ENCODE assay signal across 1 cellular context in the genomic region with DNA sequence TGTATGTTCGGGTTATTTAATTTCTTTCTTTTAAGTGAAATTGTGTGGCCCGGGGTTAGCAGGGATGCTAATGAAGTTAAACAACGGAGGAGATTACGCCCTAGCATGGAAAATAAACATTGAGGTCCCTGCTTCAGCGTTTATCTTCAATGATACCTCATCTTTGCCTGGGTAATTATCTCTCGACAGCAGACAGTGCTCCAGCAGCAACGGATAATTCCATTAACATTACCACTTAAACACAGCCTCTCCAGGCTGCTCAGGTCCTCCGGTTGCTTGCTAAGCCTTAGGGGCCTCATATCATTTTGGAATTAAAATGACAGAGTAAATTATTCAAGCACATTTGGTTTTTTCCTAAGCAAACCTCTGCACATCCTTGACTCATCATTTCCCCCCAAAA.
TF ChIP-seq lines count a peak whose summit lies in the region.

No MANE protein-coding gene starts in this region.

TF ChIP-seq in K562, 482 proteins besides CTCF, POLR2A, EP300 and RAD21 (continued from another document and continues in another):
- TF ChIP-seq NR2C2 (CRISPR knock-in tag; IDR thresholded peaks at IDR 0.05) (no peak), NR2C2 (tag; IDR thresholded peaks at IDR 0.05) (no peak), NCOA6 (IDR thresholded peaks at IDR 0.05) (no peak), ZNF766 (CRISPR knock-in tag; conservative IDR thresholded peaks at IDR 0.05) (no peak), STAT5A (IDR thresholded peaks at IDR 0.05; ENCODE audit: borderline replicate concordance, low read length) (peak; percentile 59; the same call in 1 of the 2 replicates), RBM39 (optimal IDR thresholded peaks at IDR 0.05; ENCODE audit: low read depth, low read length) (no peak), HDAC3 (IDR thresholded peaks at IDR 0.05; ENCODE audit: borderline replicate concordance, partially characterized antibody) (no peak), RNF2 (IDR thresholded peaks at IDR 0.05) (peak; percentile 57; the same call in 1 of the 2 replicates), ZNF699 (CRISPR knock-in tag; IDR thresholded peaks at IDR 0.05; ENCODE audit: insufficient replicate concordance) (no peak), TOE1 (IDR thresholded peaks at IDR 0.05; ENCODE audit: borderline replicate concordance) (no peak), TOE1 (CRISPR knock-in tag; IDR thresholded peaks at IDR 0.05; ENCODE audit: borderline replicate concordance, low read depth) (no peak), ZNF778 (CRISPR knock-in tag; IDR thresholded peaks at IDR 0.05) (no peak), ETS2 (tag; IDR thresholded peaks at IDR 0.05; ENCODE audit: borderline replicate concordance, poor library complexity, severe bottlenecking) (no peak), ZKSCAN1 (IDR thresholded peaks at IDR 0.05; ENCODE audit: low read depth, low read length) (no peak), MTA3 (IDR thresholded peaks at IDR 0.05; ENCODE audit: borderline replicate concordance) (peak; percentile 50; the same call in 1 of the 2 replicates), MCM2 (IDR thresholded peaks at IDR 0.05; ENCODE audit: low read depth) (no peak), NCOA2 (IDR thresholded peaks at IDR 0.05; ENCODE audit: partially characterized antibody in 2 of 2) (no peak), HDAC8 (tag; IDR thresholded peaks at IDR 0.05) (no peak), TAF9B (IDR thresholded peaks at IDR 0.05; ENCODE audit: partially characterized antibody) (no peak), HMGN3 (IDR thresholded peaks at IDR 0.05; ENCODE audit: borderline replicate concordance, extremely low read depth, insufficient read length, low read depth, low read length) (no peak), CHD2 (IDR thresholded peaks at IDR 0.05; ENCODE audit: low read depth, low read length) (no peak), CXXC5 (CRISPR knock-in tag; IDR thresholded peaks at IDR 0.05) (peak; percentile 29; the same call in 1 of the 2 replicates), ZNF354B (CRISPR knock-in tag; IDR thresholded peaks at IDR 0.05) (no peak), KAT7 (CRISPR knock-in tag; IDR thresholded peaks at IDR 0.05; ENCODE audit: borderline replicate concordance) (no peak), CHCHD3 (CRISPR knock-in tag; IDR thresholded peaks at IDR 0.05) (no peak), NFYB (IDR thresholded peaks at IDR 0.05; ENCODE audit: extremely low read depth, insufficient read length) (no peak), HDAC2 (IDR thresholded peaks at IDR 0.05) (no peak), BACH1 (tag; IDR thresholded peaks at IDR 0.05) (no peak; the same call in 1 of the 2 replicates), NCOA1 (IDR thresholded peaks at IDR 0.05; ENCODE audit: low read depth) (peak; percentile 57; the same call in 1 of the 2 replicates), ZNF143 (CRISPR knock-in tag; IDR thresholded peaks at IDR 0.05) (no peak), SNRNP70 (optimal IDR thresholded peaks at IDR 0.05; ENCODE audit: low read depth, low read length) (no peak), NUFIP1 (IDR thresholded peaks at IDR 0.05; ENCODE audit: partially characterized antibody) (no peak), KDM5B (IDR thresholded peaks at IDR 0.05; ENCODE audit: insufficient replicate concordance, low read depth, low read length) (no peak), CC2D1A (IDR thresholded peaks at IDR 0.05) (no peak), JUN (IDR thresholded peaks at IDR 0.05; ENCODE audit: borderline replicate concordance, low read depth, low read length) (no peak), JUN (CRISPR knock-in tag; IDR thresholded peaks at IDR 0.05; ENCODE audit: borderline replicate concordance) (no peak), KDM1A (IDR thresholded peaks at IDR 0.05) (no peak; a peak in 1 of 4 replicates), PHTF2 (CRISPR knock-in tag; IDR thresholded peaks at IDR 0.05) (no peak), MYNN (IDR thresholded peaks at IDR 0.05) (no peak), MYNN (CRISPR knock-in tag; IDR thresholded peaks at IDR 0.05) (no peak), RFX7 (CRISPR knock-in tag; IDR thresholded peaks at IDR 0.05) (no peak), TFAM (CRISPR knock-in tag; conservative IDR thresholded peaks at IDR 0.05) (no peak), ATF1 (CRISPR knock-in tag; IDR thresholded peaks at IDR 0.05) (no peak), ATF1 (tag; IDR thresholded peaks at IDR 0.05) (no peak), NFE2L1 (tag; IDR thresholded peaks at IDR 0.05; ENCODE audit: borderline replicate concordance, low read depth) (no peak), HNRNPL (IDR thresholded peaks at IDR 0.05; ENCODE audit: low read depth, low read length) (no peak), FOSL1 (tag; conservative IDR thresholded peaks at IDR 0.05) (peak; percentile 57)
- TF ChIP-seq, protein P1, sequence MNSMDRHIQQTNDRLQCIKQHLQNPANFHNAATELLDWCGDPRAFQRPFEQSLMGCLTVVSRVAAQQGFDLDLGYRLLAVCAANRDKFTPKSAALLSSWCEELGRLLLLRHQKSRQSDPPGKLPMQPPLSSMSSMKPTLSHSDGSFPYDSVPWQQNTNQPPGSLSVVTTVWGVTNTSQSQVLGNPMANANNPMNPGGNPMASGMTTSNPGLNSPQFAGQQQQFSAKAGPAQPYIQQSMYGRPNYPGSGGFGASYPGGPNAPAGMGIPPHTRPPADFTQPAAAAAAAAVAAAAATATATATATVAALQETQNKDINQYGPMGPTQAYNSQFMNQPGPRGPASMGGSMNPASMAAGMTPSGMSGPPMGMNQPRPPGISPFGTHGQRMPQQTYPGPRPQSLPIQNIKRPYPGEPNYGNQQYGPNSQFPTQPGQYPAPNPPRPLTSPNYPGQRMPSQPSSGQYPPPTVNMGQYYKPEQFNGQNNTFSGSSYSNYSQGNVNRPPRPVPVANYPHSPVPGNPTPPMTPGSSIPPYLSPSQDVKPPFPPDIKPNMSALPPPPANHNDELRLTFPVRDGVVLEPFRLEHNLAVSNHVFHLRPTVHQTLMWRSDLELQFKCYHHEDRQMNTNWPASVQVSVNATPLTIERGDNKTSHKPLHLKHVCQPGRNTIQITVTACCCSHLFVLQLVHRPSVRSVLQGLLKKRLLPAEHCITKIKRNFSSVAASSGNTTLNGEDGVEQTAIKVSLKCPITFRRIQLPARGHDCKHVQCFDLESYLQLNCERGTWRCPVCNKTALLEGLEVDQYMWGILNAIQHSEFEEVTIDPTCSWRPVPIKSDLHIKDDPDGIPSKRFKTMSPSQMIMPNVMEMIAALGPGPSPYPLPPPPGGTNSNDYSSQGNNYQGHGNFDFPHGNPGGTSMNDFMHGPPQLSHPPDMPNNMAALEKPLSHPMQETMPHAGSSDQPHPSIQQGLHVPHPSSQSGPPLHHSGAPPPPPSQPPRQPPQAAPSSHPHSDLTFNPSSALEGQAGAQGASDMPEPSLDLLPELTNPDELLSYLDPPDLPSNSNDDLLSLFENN (IDR thresholded peaks at IDR 0.05; ENCODE audit: low read depth in 2 of 2, low read length in 2 of 2) = no peak
- TF ChIP-seq, protein P2, sequence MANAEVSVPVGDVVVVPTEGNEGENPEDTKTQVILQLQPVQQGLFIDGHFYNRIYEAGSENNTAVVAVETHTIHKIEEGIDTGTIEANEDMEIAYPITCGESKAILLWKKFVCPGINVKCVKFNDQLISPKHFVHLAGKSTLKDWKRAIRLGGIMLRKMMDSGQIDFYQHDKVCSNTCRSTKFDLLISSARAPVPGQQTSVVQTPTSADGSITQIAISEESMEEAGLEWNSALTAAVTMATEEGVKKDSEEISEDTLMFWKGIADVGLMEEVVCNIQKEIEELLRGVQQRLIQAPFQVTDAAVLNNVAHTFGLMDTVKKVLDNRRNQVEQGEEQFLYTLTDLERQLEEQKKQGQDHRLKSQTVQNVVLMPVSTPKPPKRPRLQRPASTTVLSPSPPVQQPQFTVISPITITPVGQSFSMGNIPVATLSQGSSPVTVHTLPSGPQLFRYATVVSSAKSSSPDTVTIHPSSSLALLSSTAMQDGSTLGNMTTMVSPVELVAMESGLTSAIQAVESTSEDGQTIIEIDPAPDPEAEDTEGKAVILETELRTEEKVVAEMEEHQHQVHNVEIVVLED (CRISPR knock-in tag; IDR thresholded peaks at IDR 0.05) = no peak
- TF ChIP-seq, protein P3, sequence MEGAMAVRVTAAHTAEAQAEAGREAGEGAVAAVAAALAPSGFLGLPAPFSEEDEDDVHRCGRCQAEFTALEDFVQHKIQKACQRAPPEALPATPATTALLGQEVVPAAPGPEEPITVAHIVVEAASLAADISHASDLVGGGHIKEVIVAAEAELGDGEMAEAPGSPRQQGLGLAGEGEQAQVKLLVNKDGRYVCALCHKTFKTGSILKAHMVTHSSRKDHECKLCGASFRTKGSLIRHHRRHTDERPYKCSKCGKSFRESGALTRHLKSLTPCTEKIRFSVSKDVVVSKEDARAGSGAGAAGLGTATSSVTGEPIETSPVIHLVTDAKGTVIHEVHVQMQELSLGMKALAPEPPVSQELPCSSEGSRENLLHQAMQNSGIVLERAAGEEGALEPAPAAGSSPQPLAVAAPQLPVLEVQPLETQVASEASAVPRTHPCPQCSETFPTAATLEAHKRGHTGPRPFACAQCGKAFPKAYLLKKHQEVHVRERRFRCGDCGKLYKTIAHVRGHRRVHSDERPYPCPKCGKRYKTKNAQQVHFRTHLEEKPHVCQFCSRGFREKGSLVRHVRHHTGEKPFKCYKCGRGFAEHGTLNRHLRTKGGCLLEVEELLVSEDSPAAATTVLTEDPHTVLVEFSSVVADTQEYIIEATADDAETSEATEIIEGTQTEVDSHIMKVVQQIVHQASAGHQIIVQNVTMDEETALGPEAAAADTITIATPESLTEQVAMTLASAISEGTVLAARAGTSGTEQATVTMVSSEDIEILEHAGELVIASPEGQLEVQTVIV (CRISPR knock-in tag; IDR thresholded peaks at IDR 0.05; ENCODE audit: borderline replicate concordance) = no peak
- TF ChIP-seq, protein P4, sequence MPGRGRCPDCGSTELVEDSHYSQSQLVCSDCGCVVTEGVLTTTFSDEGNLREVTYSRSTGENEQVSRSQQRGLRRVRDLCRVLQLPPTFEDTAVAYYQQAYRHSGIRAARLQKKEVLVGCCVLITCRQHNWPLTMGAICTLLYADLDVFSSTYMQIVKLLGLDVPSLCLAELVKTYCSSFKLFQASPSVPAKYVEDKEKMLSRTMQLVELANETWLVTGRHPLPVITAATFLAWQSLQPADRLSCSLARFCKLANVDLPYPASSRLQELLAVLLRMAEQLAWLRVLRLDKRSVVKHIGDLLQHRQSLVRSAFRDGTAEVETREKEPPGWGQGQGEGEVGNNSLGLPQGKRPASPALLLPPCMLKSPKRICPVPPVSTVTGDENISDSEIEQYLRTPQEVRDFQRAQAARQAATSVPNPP (IDR thresholded peaks at IDR 0.05; ENCODE audit: borderline replicate concordance, insufficient read depth, insufficient read length) = no peak
- TF ChIP-seq, protein P5, sequence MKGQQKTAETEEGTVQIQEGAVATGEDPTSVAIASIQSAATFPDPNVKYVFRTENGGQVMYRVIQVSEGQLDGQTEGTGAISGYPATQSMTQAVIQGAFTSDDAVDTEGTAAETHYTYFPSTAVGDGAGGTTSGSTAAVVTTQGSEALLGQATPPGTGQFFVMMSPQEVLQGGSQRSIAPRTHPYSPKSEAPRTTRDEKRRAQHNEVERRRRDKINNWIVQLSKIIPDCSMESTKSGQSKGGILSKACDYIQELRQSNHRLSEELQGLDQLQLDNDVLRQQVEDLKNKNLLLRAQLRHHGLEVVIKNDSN (CRISPR knock-in tag; IDR thresholded peaks at IDR 0.05) = no peak
- TF ChIP-seq, protein P6, sequence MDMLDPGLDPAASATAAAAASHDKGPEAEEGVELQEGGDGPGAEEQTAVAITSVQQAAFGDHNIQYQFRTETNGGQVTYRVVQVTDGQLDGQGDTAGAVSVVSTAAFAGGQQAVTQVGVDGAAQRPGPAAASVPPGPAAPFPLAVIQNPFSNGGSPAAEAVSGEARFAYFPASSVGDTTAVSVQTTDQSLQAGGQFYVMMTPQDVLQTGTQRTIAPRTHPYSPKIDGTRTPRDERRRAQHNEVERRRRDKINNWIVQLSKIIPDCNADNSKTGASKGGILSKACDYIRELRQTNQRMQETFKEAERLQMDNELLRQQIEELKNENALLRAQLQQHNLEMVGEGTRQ (CRISPR knock-in tag; IDR thresholded peaks at IDR 0.05) = no peak
- TF ChIP-seq, protein P7, sequence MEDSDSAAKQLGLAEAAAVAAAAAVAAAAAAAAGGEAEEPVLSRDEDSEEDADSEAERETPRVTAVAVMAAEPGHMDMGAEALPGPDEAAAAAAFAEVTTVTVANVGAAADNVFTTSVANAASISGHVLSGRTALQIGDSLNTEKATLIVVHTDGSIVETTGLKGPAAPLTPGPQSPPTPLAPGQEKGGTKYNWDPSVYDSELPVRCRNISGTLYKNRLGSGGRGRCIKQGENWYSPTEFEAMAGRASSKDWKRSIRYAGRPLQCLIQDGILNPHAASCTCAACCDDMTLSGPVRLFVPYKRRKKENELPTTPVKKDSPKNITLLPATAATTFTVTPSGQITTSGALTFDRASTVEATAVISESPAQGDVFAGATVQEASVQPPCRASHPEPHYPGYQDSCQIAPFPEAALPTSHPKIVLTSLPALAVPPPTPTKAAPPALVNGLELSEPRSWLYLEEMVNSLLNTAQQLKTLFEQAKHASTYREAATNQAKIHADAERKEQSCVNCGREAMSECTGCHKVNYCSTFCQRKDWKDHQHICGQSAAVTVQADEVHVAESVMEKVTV (CRISPR knock-in tag; IDR thresholded peaks at IDR 0.05) = no peak; the same call in 1 of the 2 replicates
- TF ChIP-seq, protein P8, sequence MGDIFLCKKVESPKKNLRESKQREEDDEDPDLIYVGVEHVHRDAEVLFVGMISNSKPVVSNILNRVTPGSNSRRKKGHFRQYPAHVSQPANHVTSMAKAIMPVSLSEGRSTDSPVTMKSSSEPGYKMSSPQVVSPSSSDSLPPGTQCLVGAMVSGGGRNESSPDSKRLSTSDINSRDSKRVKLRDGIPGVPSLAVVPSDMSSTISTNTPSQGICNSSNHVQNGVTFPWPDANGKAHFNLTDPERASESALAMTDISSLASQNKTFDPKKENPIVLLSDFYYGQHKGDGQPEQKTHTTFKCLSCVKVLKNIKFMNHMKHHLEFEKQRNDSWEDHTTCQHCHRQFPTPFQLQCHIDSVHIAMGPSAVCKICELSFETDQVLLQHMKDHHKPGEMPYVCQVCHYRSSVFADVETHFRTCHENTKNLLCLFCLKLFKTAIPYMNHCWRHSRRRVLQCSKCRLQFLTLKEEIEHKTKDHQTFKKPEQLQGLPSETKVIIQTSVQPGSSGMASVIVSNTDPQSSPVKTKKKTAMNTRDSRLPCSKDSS (IDR thresholded peaks at IDR 0.05; ENCODE audit: low read depth, partially characterized antibody) = no peak
- TF ChIP-seq, protein P9, sequence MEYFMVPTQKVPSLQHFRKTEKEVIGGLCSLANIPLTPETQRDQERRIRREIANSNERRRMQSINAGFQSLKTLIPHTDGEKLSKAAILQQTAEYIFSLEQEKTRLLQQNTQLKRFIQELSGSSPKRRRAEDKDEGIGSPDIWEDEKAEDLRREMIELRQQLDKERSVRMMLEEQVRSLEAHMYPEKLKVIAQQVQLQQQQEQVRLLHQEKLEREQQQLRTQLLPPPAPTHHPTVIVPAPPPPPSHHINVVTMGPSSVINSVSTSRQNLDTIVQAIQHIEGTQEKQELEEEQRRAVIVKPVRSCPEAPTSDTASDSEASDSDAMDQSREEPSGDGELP (CRISPR knock-in tag; IDR thresholded peaks at IDR 0.05; ENCODE audit: borderline replicate concordance) = no peak
- TF ChIP-seq, protein P10, sequence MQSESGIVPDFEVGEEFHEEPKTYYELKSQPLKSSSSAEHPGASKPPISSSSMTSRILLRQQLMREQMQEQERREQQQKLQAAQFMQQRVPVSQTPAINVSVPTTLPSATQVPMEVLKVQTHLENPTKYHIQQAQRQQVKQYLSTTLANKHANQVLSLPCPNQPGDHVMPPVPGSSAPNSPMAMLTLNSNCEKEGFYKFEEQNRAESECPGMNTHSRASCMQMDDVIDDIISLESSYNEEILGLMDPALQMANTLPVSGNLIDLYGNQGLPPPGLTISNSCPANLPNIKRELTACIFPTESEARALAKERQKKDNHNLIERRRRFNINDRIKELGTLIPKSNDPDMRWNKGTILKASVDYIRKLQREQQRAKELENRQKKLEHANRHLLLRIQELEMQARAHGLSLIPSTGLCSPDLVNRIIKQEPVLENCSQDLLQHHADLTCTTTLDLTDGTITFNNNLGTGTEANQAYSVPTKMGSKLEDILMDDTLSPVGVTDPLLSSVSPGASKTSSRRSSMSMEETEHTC (IDR thresholded peaks at IDR 0.05) = no peak
